Comparison of ENCODE assay signal across 8 cellular contexts in genomic region chr3:125054436-125055164, GRCh38. TPM values are rescaled to one million over a fixed set of nuclear protein-coding genes. Genes with fewer than 3 reads are reported as not detected.
DNase-seq lines count a peak whose midpoint lies in the region; ATAC-seq and TF ChIP-seq lines count a peak whose summit lies in the region.

No MANE protein-coding gene starts in this region.

- H3K36me3 ChIP-seq in CD8-positive, alpha-beta T cell (ENCODE audit: insufficient read depth, low read length) = no peaks in the 10 kb centered on the region
- H3K36me3 ChIP-seq in Loucy (ENCODE audit: insufficient read depth, low read length) (no peaks in the 10 kb centered on the region), iPS-20b (ENCODE audit: insufficient read depth, low read depth, low read length) (no peaks in the 10 kb centered on the region), skeletal muscle satellite cell (ENCODE audit: insufficient read depth, low read length) (no peaks in the 10 kb centered on the region)

- ATAC-seq in CD8-positive, alpha-beta T cell = peak; percentile 6
- ATAC-seq in GM21390 (IDR thresholded peaks at IDR 0.05; ENCODE audit: unreplicated experiment) = no peak

- peak overlapping the region; percentile 84 for H3K4me2 ChIP-seq in Loucy (ENCODE audit: low read depth, low read length, poor library complexity, severe bottlenecking)
- H3K4me2 ChIP-seq in skeletal muscle satellite cell (ENCODE audit: low read length) = peak overlapping the region; percentile 87

- H3K9me2 ChIP-seq in Loucy (replicated peaks; ENCODE audit: low read depth, low read length) = no peaks in the 10 kb centered on the region

- peaks cover 23% of the 10 kb centered on the region; the same call in 1 of the 2 replicates for H3K79me2 ChIP-seq in Loucy (ENCODE audit: insufficient read depth, low read length)

- peak overlapping the region; percentile 96 for H3K4me3 Mint-ChIP-seq in CD8-positive, alpha-beta T cell

- POLR2A ChIA-PET in CD8-positive, alpha-beta T cell (lab: Charles Lee) = interaction anchor here (0.8 to 1.3 kb wide), 2 partner anchors 59 to 66 kb away, joined by 3 read pairs; no protein-coding TSS in a partner anchor

- H3K27ac ChIP-seq in CD8-positive, alpha-beta T cell (ENCODE audit: low read depth, low read length) = peak overlapping the region; percentile 62
- no peak overlapping the region for H3K27ac ChIP-seq in iPS-20b (ENCODE audit: low read length)

- no peaks in the 10 kb centered on the region for H3K27me3 Mint-ChIP-seq in CD8-positive, alpha-beta T cell (ENCODE audit: low read depth)

- peak overlapping the region; percentile 89 for H3K27ac Mint-ChIP-seq in CD8-positive, alpha-beta T cell

- peak overlapping the region; percentile 72 for H2AFZ ChIP-seq in Loucy (ENCODE audit: low read length)

- intact Hi-C loops in CD8-positive, alpha-beta T cell (cut with DNase I, micrococcal nuclease) = loop anchor here (1.0 to 10.0 kb wide), 9 partner anchors 32 to 540 kb away; partner anchors contain the start of genes OSBPL11 (in 2 of the 2) and UMPS (in 1 of the 2)

- peak; percentile 53 for TF ChIP-seq POLR2A in GM19099 (IDR thresholded peaks at IDR 0.05; ENCODE audit: extremely low read depth, insufficient read length, low read depth)

- in situ Hi-C loops in astrocyte of the cerebellum (cut with HindIII; ENCODE audit: low sequenced_read_pairs) = no loop called here

- H3K36me3 Mint-ChIP-seq in CD8-positive, alpha-beta T cell = peaks cover 7% of the 10 kb centered on the region

- DNase-seq in CD8-positive, alpha-beta T cell = peak in 1 of 7 experiments; percentile 18
- no peak for DNase-seq in astrocyte of the cerebellum (ENCODE audit: low read depth)
- no peak for DNase-seq in NCI-H1436 treated with DMSO at 0.1 percent for 48 hours (lab: John Stamatoyannopoulos, UW)

- H3K9ac ChIP-seq in Loucy (ENCODE audit: low read depth, low read length, poor library complexity, severe bottlenecking) (peak overlapping the region; percentile 74), iPS-20b (ENCODE audit: low read depth, low read length) (peak overlapping the region; percentile 56; the same call in 1 of the 2 replicates), skeletal muscle satellite cell (ENCODE audit: low read depth, low read length) (peak overlapping the region; percentile 87)

- H3K4me1 Mint-ChIP-seq in CD8-positive, alpha-beta T cell (ENCODE audit: low read depth) = peaks cover 50% of the 10 kb centered on the region

- H3K4me1 ChIP-seq in CD8-positive, alpha-beta T cell (ENCODE audit: insufficient read depth, low read length) = peaks cover 46% of the 10 kb centered on the region
- H3K4me1 ChIP-seq in Loucy (ENCODE audit: insufficient read depth, low read length, poor library complexity, severe bottlenecking) = peaks cover 35% of the 10 kb centered on the region
- peaks cover 50% of the 10 kb centered on the region for H3K4me1 ChIP-seq in iPS-20b (ENCODE audit: insufficient read depth, low read length)
- H3K4me1 ChIP-seq in skeletal muscle satellite cell (ENCODE audit: control insufficient read depth, insufficient read depth, low read length) = peaks cover 50% of the 10 kb centered on the region

- H3F3A ChIP-seq in Loucy (ENCODE audit: low read depth) = peaks cover 16% of the 10 kb centered on the region

- H3K9me3 Mint-ChIP-seq in CD8-positive, alpha-beta T cell = no peaks in the 10 kb centered on the region

- peaks cover 17% of the 10 kb centered on the region for H4K20me1 ChIP-seq in Loucy (ENCODE audit: insufficient read depth, low read length, poor library complexity, severe bottlenecking)

- TF ChIP-seq CTCF in CD8-positive, alpha-beta T cell (IDR thresholded peaks at IDR 0.05) = no peak
- TF ChIP-seq CTCF in Loucy (conservative IDR thresholded peaks at IDR 0.05; ENCODE audit: low read length) (no peak), astrocyte of the cerebellum (IDR thresholded peaks at IDR 0.05; ENCODE audit: low read depth, low read length, missing control alignments) (peak; percentile 27)

- peak overlapping the region; percentile 78 for H3K4me3 ChIP-seq in CD8-positive, alpha-beta T cell (ENCODE audit: low read depth, low read length)
- peak overlapping the region; percentile 81 for H3K4me3 ChIP-seq in Loucy (ENCODE audit: low read length, poor library complexity, severe bottlenecking)
- H3K4me3 ChIP-seq in astrocyte of the cerebellum (ENCODE audit: low read depth, low read length) = peak overlapping the region; percentile 91
- H3K4me3 ChIP-seq in iPS-20b (ENCODE audit: low read length) = peak overlapping the region; percentile 86
- peak overlapping the region; percentile 77 for H3K4me3 ChIP-seq in skeletal muscle satellite cell (ENCODE audit: low read length)

- CTCF ChIA-PET in CD8-positive, alpha-beta T cell (lab: Charles Lee) = interaction anchor here (0.6 to 1.0 kb wide), 2 partner anchors 49 to 535 kb away, joined by 3 read pairs; no protein-coding TSS in a partner anchor

- H3K9me3 ChIP-seq in CD8-positive, alpha-beta T cell (ENCODE audit: low read length) = no peaks in the 10 kb centered on the region
- H3K9me3 ChIP-seq in Loucy (ENCODE audit: insufficient read depth, low read depth, low read length) (no peaks in the 10 kb centered on the region), iPS-20b (ENCODE audit: insufficient read depth, low read depth, low read length) (no peaks in the 10 kb centered on the region), skeletal muscle satellite cell (replicated peaks; ENCODE audit: low read length) (no peaks in the 10 kb centered on the region)

- no peaks in the 10 kb centered on the region for H3K27me3 ChIP-seq in CD8-positive, alpha-beta T cell (ENCODE audit: insufficient read depth, low read length)
- H3K27me3 ChIP-seq in Loucy (ENCODE audit: insufficient read depth, low read length, poor library complexity, severe bottlenecking) (no peaks in the 10 kb centered on the region), iPS-20b (ENCODE audit: insufficient read depth, low read length) (peaks cover 55% of the 10 kb centered on the region), skeletal muscle satellite cell (ENCODE audit: control insufficient read depth, insufficient read depth, low read length) (no peaks in the 10 kb centered on the region)

RNA-seq across cellular contexts. Expression of gene HEG1, which starts 1.2 kb away (rescaled TPM):
- 10 to 100 TPM; 20.8 to 21.5 TPM for total RNA-seq in CD8-positive, alpha-beta T cell
- 12.4 and 21.6 TPM in 2 replicates for total RNA-seq in skeletal muscle satellite cell (2012; rRNA removed)
